22 cellular contexts compared by ENCODE assay signal in the genomic region with DNA sequence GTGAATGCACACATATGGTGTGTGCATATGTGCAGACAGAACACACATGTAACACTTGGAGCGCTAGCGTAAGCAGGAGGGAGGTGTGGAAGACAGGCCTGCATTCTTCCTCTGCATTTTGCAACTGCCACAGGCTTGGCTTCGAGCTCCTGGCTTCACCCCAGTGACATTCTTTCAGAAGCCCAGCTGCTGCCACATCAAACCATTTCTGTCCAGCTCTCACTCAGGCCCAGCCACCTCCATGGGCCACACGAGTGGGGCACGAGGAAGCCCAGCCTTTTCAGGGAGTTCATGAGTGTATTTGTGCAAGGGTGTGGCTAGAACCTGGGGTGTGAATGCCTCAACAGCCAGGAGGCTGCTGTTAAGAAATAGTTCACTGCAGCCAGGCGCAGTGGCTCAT. TPM values are rescaled to one million over a fixed set of nuclear protein-coding genes. Genes with fewer than 3 reads are reported as not detected.
A peak's percentile ranks its signal among the peaks of the same experiment; 100 is the strongest.
DNase-seq lines count a peak whose midpoint lies in the region; ATAC-seq and TF ChIP-seq lines count a peak whose summit lies in the region.
"Had no signal": no experiment of that assay in that cellular context is flagged by ENCODE, and none has a peak within 500 bp of the region (broad histone marks: within the 10 kb centered on the region; RNA-seq: fewer than 3 reads in every experiment).

No MANE protein-coding gene starts in this region.

- 53 to 64% methylated on average over 6 of the region's 6 CpGs for WGBS in lung, 2 donors
- WGBS in esophagus muscularis mucosa, result 47% methylated on average over 6 of the region's 6 CpGs

- H3K4me3 ChIP-seq in fibroblast of pulmonary artery (replicated peaks; ENCODE audit: low read depth, low read length), result no peak overlapping the region
- no peak overlapping the region for H3K4me3 ChIP-seq in lung
- H3K4me3 ChIP-seq in esophagus muscularis mucosa, result no peak overlapping the region
- H3K4me3 ChIP-seq: ovary had no signal

- no peak for TF ChIP-seq POLR2A in esophagus muscularis mucosa (IDR thresholded peaks at IDR 0.05; ENCODE audit: low read depth)

- TF ChIP-seq CTCF in fibroblast of pulmonary artery (IDR thresholded peaks at IDR 0.05; ENCODE audit: low read length, missing control alignments) (no peak), lung (IDR thresholded peaks at IDR 0.05; ENCODE audit: control extremely low read depth, extremely low read depth) (no peak), type B pancreatic cell (conservative IDR thresholded peaks at IDR 0.05) (no peak), esophagus muscularis mucosa (IDR thresholded peaks at IDR 0.05) (no peak)

- H3K27ac Mint-ChIP-seq in type B pancreatic cell, result peak overlapping the region; percentile 70
- H3K27ac Mint-ChIP-seq: activated B cell treated with CpG ODN at 0.5 μM for 24 hours; stimulated activated naive B cell treated with anti-CD40 and anti-IgM and Interleukin-4, amounts not matched to agents 10 μg/mL and 1 μg/mL and 100 μg/mL, for 72 hours; T-helper 17 cell had no signal

- H3K9me3 ChIP-seq in lung (ENCODE audit: control insufficient read depth in 2 of 2, insufficient read depth in 1 of 2, low read length in 1 of 2) (no peaks in the 10 kb centered on the region), esophagus muscularis mucosa (no peaks in the 10 kb centered on the region)
- H3K9me3 ChIP-seq: ovary had no signal

- no peaks in the 10 kb centered on the region for H3K27me3 Mint-ChIP-seq in type B pancreatic cell
- H3K27me3 Mint-ChIP-seq: stimulated activated naive B cell treated with anti-CD40 and anti-IgM and Interleukin-4, amounts not matched to agents 10 μg/mL and 1 μg/mL and 100 μg/mL, for 72 hours had no signal

- H3K27ac ChIP-seq in lung (ENCODE audit: low read depth in 1 of 2, low read length in 1 of 2), result peak overlapping the region; percentile 6 to 11
- H3K27ac ChIP-seq in esophagus muscularis mucosa (replicated peaks in 1 of 4), result peak overlapping the region in 1 of 4 donors; percentile 27
- H3K27ac ChIP-seq: C4-2B, HL-60, ovary had no signal

- no peaks in the 10 kb centered on the region for H3K27me3 ChIP-seq in lung (ENCODE audit: control insufficient read depth, insufficient read depth)
- H3K27me3 ChIP-seq in esophagus muscularis mucosa, result no peaks in the 10 kb centered on the region
- H3K27me3 ChIP-seq: ovary had no signal

- peak; percentile 30 for DNase-seq in SIG-M5 treated with dmso at 0.1 percent for 504 hours (lab: John Stamatoyannopoulos, UW; ENCODE audit: unreplicated experiment)
- no peak for DNase-seq in SIG-M5 (lab: John Stamatoyannopoulos, UW)
- peak; percentile 36 for DNase-seq in fibroblast of pulmonary artery (ENCODE audit: low read depth)
- DNase-seq in lung (ENCODE audit: low spot score), result peak; percentile 54
- no peak for DNase-seq in type B pancreatic cell (ENCODE audit: extremely low spot score, unreplicated experiment)
- DNase-seq in dedifferentiated amniotic fluid mesenchymal stem cell (ENCODE audit: extremely low spot score), result no peak
- DNase-seq in esophagus muscularis mucosa (ENCODE audit: extremely low spot score), result no peak
- DNase-seq in GM19240 (ENCODE audit: insufficient read length, low spot score), result no peak
- DNase-seq: 8988T; activated B cell treated with CpG ODN at 0.5 μM for 24 hours; activated effector memory CD4-positive, alpha-beta T cell treated with Interleukin-2 at 50 U/mL for 16 hours; DMS53; head of caudate nucleus; KBM-7; NCI-H1092; ovary; stimulated activated naive B cell treated with anti-CD40 and anti-IgM and Interleukin-4, amounts not matched to agents 10 μg/mL and 1 μg/mL and 100 μg/mL, for 72 hours; T-helper 17 cell had no signal

- no peak for TF ChIP-seq EP300 in esophagus muscularis mucosa (IDR thresholded peaks at IDR 0.05)

- H3K36me3 ChIP-seq in lung (ENCODE audit: control insufficient read depth in 2 of 2, insufficient read depth in 2 of 2, low read length in 2 of 2), result no peaks in the 10 kb centered on the region
- peaks cover 0 to 5% (median 0%) of the 10 kb centered on the region in 4 donors for H3K36me3 ChIP-seq in esophagus muscularis mucosa
- H3K36me3 ChIP-seq: ovary had no signal

- no peaks in the 10 kb centered on the region for H3K9me3 Mint-ChIP-seq in type B pancreatic cell
- H3K9me3 Mint-ChIP-seq: activated B cell treated with CpG ODN at 0.5 μM for 24 hours; stimulated activated naive B cell treated with anti-CD40 and anti-IgM and Interleukin-4, amounts not matched to agents 10 μg/mL and 1 μg/mL and 100 μg/mL, for 72 hours had no signal

- no peak for ATAC-seq in lung (ENCODE audit: insufficient read depth, low FRiP score)
- ATAC-seq: stimulated activated naive B cell treated with anti-CD40 and anti-IgM and Interleukin-4, amounts not matched to agents 10 μg/mL and 1 μg/mL and 100 μg/mL, for 72 hours; T-helper 17 cell had no signal

- H3K4me1 ChIP-seq in lung (ENCODE audit: control insufficient read depth in 2 of 2, insufficient read depth in 2 of 2, low read length in 2 of 2), result peaks cover 0 to 2% of the 10 kb centered on the region in 2 donors
- peaks cover 5 to 11% (median 6%) of the 10 kb centered on the region in 4 donors for H3K4me1 ChIP-seq in esophagus muscularis mucosa

- no peak overlapping the region for H3K4me3 Mint-ChIP-seq in type B pancreatic cell
- H3K4me3 Mint-ChIP-seq: activated B cell treated with CpG ODN at 0.5 μM for 24 hours; stimulated activated naive B cell treated with anti-CD40 and anti-IgM and Interleukin-4, amounts not matched to agents 10 μg/mL and 1 μg/mL and 100 μg/mL, for 72 hours; T-helper 17 cell had no signal

- H3K36me3 Mint-ChIP-seq in type B pancreatic cell, result no peaks in the 10 kb centered on the region
- H3K36me3 Mint-ChIP-seq: stimulated activated naive B cell treated with anti-CD40 and anti-IgM and Interleukin-4, amounts not matched to agents 10 μg/mL and 1 μg/mL and 100 μg/mL, for 72 hours had no signal

- intact Hi-C loops in esophagus muscularis mucosa (cut with DNase I), result no loop called here

- peaks cover 17% of the 10 kb centered on the region for H3K4me1 Mint-ChIP-seq in type B pancreatic cell (ENCODE audit: unreplicated experiment)

RNA-seq across cellular contexts. Expression of a gene that starts 18.8 kb away (rescaled TPM):
- total RNA-seq in lung, result 100 to 1,000 TPM; 183 to 479 TPM
- 100 to 1,000 TPM; 229 to 261 TPM for polyA plus RNA-seq in lung
- 154 and 202 TPM in 2 replicates for total RNA-seq in type B pancreatic cell (ENCODE audit: low replicate concordance)
- 100 to 1,000 TPM; 106 to 284 (median 197) TPM for total RNA-seq in esophagus muscularis mucosa

RNA-seq across cellular contexts. Expression of a gene that starts 35.8 kb away (rescaled TPM):
- total RNA-seq in lung, result 100 to 1,000 TPM in 1 of 2 donors, 10 to 100 TPM in 1; 95.6 to 176 TPM
- 10 to 100 TPM; 47.5 to 88.2 TPM for polyA plus RNA-seq in lung
- 125 and 192 TPM in 2 replicates for total RNA-seq in type B pancreatic cell (ENCODE audit: low replicate concordance)
- total RNA-seq in esophagus muscularis mucosa, result 100 to 1,000 TPM; 177 to 315 (median 229) TPM

RNA-seq across cellular contexts. Expression of a gene that starts 48.6 kb away (rescaled TPM):
- 10 to 100 TPM; 31.4 to 75.8 TPM for total RNA-seq in lung
- 10 to 100 TPM in 1 of 2 donors, 1 to 10 TPM in 1; 8.5 to 66.0 TPM for polyA plus RNA-seq in lung
- total RNA-seq in type B pancreatic cell (ENCODE audit: low replicate concordance), result 75.1 and 105 TPM in 2 replicates
- total RNA-seq in esophagus muscularis mucosa, result 10 to 100 TPM; 21.2 to 33.7 (median 27.0) TPM

RNA-seq across cellular contexts. Expression of a gene that starts 57.9 kb away (rescaled TPM):
- 1 to 10 TPM; 8.2 to 8.3 TPM for total RNA-seq in lung
- polyA plus RNA-seq in lung, result 1 to 10 TPM in 1 of 2 donors, under 1 TPM in 1; 0.39 to 1.7 TPM
- total RNA-seq in type B pancreatic cell (ENCODE audit: low replicate concordance), result 3.8 and 4.4 TPM in 2 replicates
- 1 to 10 TPM in 3 of 4 donors, under 1 TPM in 1; 0.78 to 6.6 (median 2.3) TPM for total RNA-seq in esophagus muscularis mucosa
- total RNA-seq: activated CD8-positive, alpha-beta memory T cell treated with anti-CD3 and anti-CD28 coated beads for 36 hours had no signal
- polyA plus RNA-seq: keratinocyte had no signal

Comparison
In these comparisons a context has a peak if more than half of its experiments do, and no peak if none do; other contexts are left out.
1. DNase-seq: peak in SIG-M5 treated with dmso at 0.1 percent for 504 hours (single experiment), fibroblast of pulmonary artery (single experiment) and lung (single experiment); none in SIG-M5 (single experiment), type B pancreatic cell (single experiment), dedifferentiated amniotic fluid mesenchymal stem cell (single experiment), esophagus muscularis mucosa (single experiment) and GM19240 (single experiment).